ENCODE assay signal across 35 cellular contexts in genomic region chr4:127406187-127406586, GRCh38.
"Had no signal": no experiment of that assay in that cellular context is flagged by ENCODE, and none has a peak within 500 bp of the region (broad histone marks: within the 10 kb centered on the region; RNA-seq: fewer than 3 reads in every experiment).

No MANE protein-coding gene starts in this region.

- H3K27me3 ChIP-seq: MG63 had no signal

- DNase-seq: MG63, MM.1S, MV-4-11, NCI-H1048, NCI-H1092, NCI-H1092 treated with DMSO at 0.1 percent for 48 hours, NCI-H1105, NCI-H1105 treated with DMSO at 0.1 percent for 48 hours, NCI-H1417, NCI-H1417 treated with DMSO at 0.1 percent for 48 hours, NCI-H1436, NCI-H1436 treated with DMSO at 0.1 percent for 48 hours, NCI-H146, NCI-H1694, NCI-H1694 treated with DMSO at 0.1 percent for 48 hours, NCI-H187, NCI-H187 treated with DMSO at 0.1 percent for 48 hours, NCI-H1930, NCI-H2029, NCI-H2029 treated with DMSO at 0.1 percent for 48 hours, NCI-H2081, NCI-H2081 treated with DMSO at 0.1 percent for 48 hours, NCI-H2107, NCI-H2171, NCI-H2171 treated with DMSO at 0.1 percent for 48 hours, NCI-H2227 treated with DMSO at 0.1 percent for 48 hours, NCI-H226, NCI-H345, NCI-H446, NCI-H446 treated with DMSO at 0.1 percent for 48 hours, NCI-H510A, NCI-H510A treated with DMSO at 0.1 percent for 48 hours, NCI-H524, NCI-H524 treated with DMSO at 0.1 percent for 48 hours, NCI-H526 had no signal

- H3K36me3 ChIP-seq: MG63 had no signal

- H3K9me3 ChIP-seq: MG63 had no signal

- H3K4me3 ChIP-seq: MG63 had no signal
